In the genomic region with DNA sequence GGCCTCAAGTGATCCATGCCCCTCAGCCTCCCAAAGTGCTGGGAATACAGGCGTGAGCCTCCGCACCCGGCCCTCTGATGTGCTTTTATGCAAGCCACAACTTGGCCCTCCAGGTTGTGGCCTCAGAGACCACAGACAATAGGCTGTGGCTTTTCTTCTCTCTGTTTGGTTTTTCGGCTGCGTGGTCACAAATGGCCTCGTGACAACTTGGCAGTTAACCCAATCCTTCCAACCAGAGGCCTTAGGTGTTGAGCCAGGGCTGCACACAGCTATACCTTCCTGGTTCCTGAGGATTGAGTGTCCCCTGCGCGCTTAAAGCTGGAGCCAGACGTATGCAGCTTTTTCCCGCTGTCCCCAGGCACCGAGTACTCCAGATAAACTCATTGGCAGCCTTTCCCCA, we compare ENCODE assay signal across 14 cellular contexts. TPM values are rescaled to one million over a fixed set of nuclear protein-coding genes. Genes with fewer than 3 reads are reported as not detected.
DNase-seq lines count a peak whose midpoint lies in the region; ATAC-seq, FAIRE-seq and TF ChIP-seq lines count a peak whose summit lies in the region.
"Had no signal": no experiment of that assay in that cellular context is flagged by ENCODE, and none has a peak within 500 bp of the region (broad histone marks: within the 10 kb centered on the region; RNA-seq: fewer than 3 reads in every experiment).

No MANE protein-coding gene starts in this region.

- peaks cover 8% of the 10 kb centered on the region for H3K27me3 Mint-ChIP-seq in chondrocyte (ENCODE audit: low read depth)
- H3K27me3 Mint-ChIP-seq in neural progenitor cell (ENCODE audit: insufficient read depth, low read depth) = peaks cover 2% of the 10 kb centered on the region

- ATAC-seq in HG03354 (IDR thresholded peaks at IDR 0.05; ENCODE audit: poor library complexity, severe bottlenecking, unreplicated experiment) = peak; percentile 39
- ATAC-seq in GM21619 (IDR thresholded peaks at IDR 0.05; ENCODE audit: unreplicated experiment) = no peak
- ATAC-seq in GM18519 (IDR thresholded peaks at IDR 0.05; ENCODE audit: low FRiP score, unreplicated experiment) = no peak

- peak overlapping the region; percentile 52 for H2AFZ ChIP-seq in neural progenitor cell (replicated peaks)

- peak; percentile 85 for FAIRE-seq in GM12891 (lab: Jason Lieb, UNC)

- H3K4me1 Mint-ChIP-seq in chondrocyte (ENCODE audit: low read depth) = no peaks in the 10 kb centered on the region
- H3K4me1 Mint-ChIP-seq in neural progenitor cell = peaks cover 4% of the 10 kb centered on the region

- H3K4me3 ChIP-seq in neural progenitor cell = no peak overlapping the region

- no peaks in the 10 kb centered on the region for H3K36me3 ChIP-seq in neural progenitor cell

- H3F3A ChIP-seq in neural progenitor cell (ENCODE audit: low read depth) = no peaks in the 10 kb centered on the region

- H3K27ac ChIP-seq in neural progenitor cell = no peak overlapping the region

- H3K36me3 Mint-ChIP-seq in chondrocyte (ENCODE audit: low read depth) = no peaks in the 10 kb centered on the region
- no peaks in the 10 kb centered on the region for H3K36me3 Mint-ChIP-seq in neural progenitor cell

- H3K9me3 Mint-ChIP-seq in chondrocyte (ENCODE audit: low read depth) = no peaks in the 10 kb centered on the region
- no peaks in the 10 kb centered on the region for H3K9me3 Mint-ChIP-seq in neural progenitor cell

- TF ChIP-seq POLR2A in GM12891 (IDR thresholded peaks at IDR 0.05; ENCODE audit: low read depth, low read length) = no peak

- no peaks in the 10 kb centered on the region for H4K20me1 ChIP-seq in neural progenitor cell (ENCODE audit: low read depth)

- DNase-seq in GM12891 (ENCODE audit: insufficient read length, low spot score) (no peak), chondrocyte (ENCODE audit: low spot score) (peak; percentile 51), neural progenitor cell (ENCODE audit: low spot score) (no peak), NK-92 (lab: John Stamatoyannopoulos, UW; ENCODE audit: unreplicated experiment) (no peak)
- DNase-seq in activated CD4-positive, CD25-positive, alpha-beta regulatory T cell (lab: John Stamatoyannopoulos, UW) = no peak
- DNase-seq: activated CD4-positive, CD25-positive, alpha-beta regulatory T cell treated with anti-CD3 and anti-CD28 coated beads, Interleukin-2, amount 50 U/mL, for 72 hours; activated gamma-delta T cell; cerebellar nuclear complex; SHP77; stimulated activated CD4-positive, alpha-beta T cell treated with anti-CD3 and anti-CD28 coated beads, Interleukin-15, amount 100 ng/mL, for 24 hours had no signal

- no peaks in the 10 kb centered on the region for H3K79me2 ChIP-seq in neural progenitor cell (ENCODE audit: low read depth)

- H3K4me2 ChIP-seq in neural progenitor cell = no peak overlapping the region

- no peak overlapping the region for H3K9ac ChIP-seq in neural progenitor cell

- H3K27ac Mint-ChIP-seq in chondrocyte (ENCODE audit: unreplicated experiment) = no peak overlapping the region
- no peak overlapping the region for H3K27ac Mint-ChIP-seq in neural progenitor cell

- no peaks in the 10 kb centered on the region for H3K4me1 ChIP-seq in neural progenitor cell

- TF ChIP-seq CTCF in chondrocyte (IDR thresholded peaks at IDR 0.05) (no peak), neural progenitor cell (IDR thresholded peaks at IDR 0.05) (no peak)

- no peak overlapping the region for H3K4me3 Mint-ChIP-seq in chondrocyte (ENCODE audit: unreplicated experiment)
- no peak overlapping the region for H3K4me3 Mint-ChIP-seq in neural progenitor cell

- no peaks in the 10 kb centered on the region for H3K27me3 ChIP-seq in neural progenitor cell

- no peaks in the 10 kb centered on the region for H3K9me3 ChIP-seq in neural progenitor cell (ENCODE audit: low read depth)

TF ChIP-seq in GM12891, 5 proteins besides CTCF, POLR2A, EP300 and RAD21:
- TF ChIP-seq TAF1 (IDR thresholded peaks at IDR 0.05; ENCODE audit: low read depth, low read length) = no peak
- no peak for TF ChIP-seq PAX5 (IDR thresholded peaks at IDR 0.05; ENCODE audit: insufficient read depth, low read length, severe bottlenecking)
- TF ChIP-seq POU2F2 (IDR thresholded peaks at IDR 0.05; ENCODE audit: low read depth, low read length) = no peak
- no peak for TF ChIP-seq POLR2AphosphoS5 (IDR thresholded peaks at IDR 0.05; ENCODE audit: low read depth, low read length)
- TF ChIP-seq SPI1 (IDR thresholded peaks at IDR 0.05; ENCODE audit: low read depth, low read length) = no peak

RNA-seq across cellular contexts. Expression of a gene that starts 6.3 kb away (rescaled TPM):
- 0.08 TPM for polyA plus RNA-seq in GM12891 (2012; ENCODE audit: low read depth, missing spikeins)
- not detected in 3 replicates for total RNA-seq in chondrocyte
- 0.31 TPM in 1 of 2 replicates, not detected in the other for total RNA-seq in neural progenitor cell (ENCODE audit: low replicate concordance)
- total RNA-seq: fibroblast of villous mesenchyme had no signal
